In genomic region chr13:81425286-81425685, GRCh38 we compare ENCODE assay signal across 32 cellular contexts.
"Had no signal": no experiment of that assay in that cellular context is flagged by ENCODE, and none has a peak within 500 bp of the region (broad histone marks: within the 10 kb centered on the region; RNA-seq: fewer than 3 reads in every experiment).

No MANE protein-coding gene starts in this region.

- H3K9me3 ChIP-seq: MG63 had no signal

- H3K27me3 ChIP-seq: MG63 had no signal

- H3K4me2 ChIP-seq: KMS-11 had no signal

- H3K27ac ChIP-seq: KMS-11 had no signal

- DNase-seq: Karpas-422, KBM-7, KG1, MG63, MM.1S, NCI-H1048, NCI-H1092, NCI-H1092 treated with DMSO at 0.1 percent for 48 hours, NCI-H1105, NCI-H1105 treated with DMSO at 0.1 percent for 48 hours, NCI-H1417, NCI-H1436, NCI-H1436 treated with DMSO at 0.1 percent for 48 hours, NCI-H146, NCI-H1694, NCI-H1694 treated with DMSO at 0.1 percent for 48 hours, NCI-H187, NCI-H187 treated with DMSO at 0.1 percent for 48 hours, NCI-H1930, NCI-H2029, NCI-H2029 treated with DMSO at 0.1 percent for 48 hours, NCI-H2081, NCI-H2081 treated with DMSO at 0.1 percent for 48 hours, NCI-H2107, NCI-H2171, NCI-H2171 treated with DMSO at 0.1 percent for 48 hours, NCI-H2227 treated with DMSO at 0.1 percent for 48 hours, NCI-H226, NCI-H345, NCI-H446, NCI-H446 treated with DMSO at 0.1 percent for 48 hours had no signal

- H3K4me3 ChIP-seq: MG63 had no signal

- H3K9ac ChIP-seq: KMS-11 had no signal

- H3K36me3 ChIP-seq: MG63 had no signal
